25 cellular contexts compared by ENCODE assay signal in genomic region chr11:11383995-11384394, GRCh38.
"Had no signal": no experiment of that assay in that cellular context is flagged by ENCODE, and none has a peak within 500 bp of the region (broad histone marks: within the 10 kb centered on the region; RNA-seq: fewer than 3 reads in every experiment).

No MANE protein-coding gene starts in this region.

- DNase-seq: colonic mucosa; cortex of kidney; effector CD8-positive, alpha-beta T cell; effector memory CD8-positive, alpha-beta T cell; erythroblast; esophagus squamous epithelium; foreskin fibroblast; foreskin melanocyte; gastrocnemius medialis; heart left ventricle; hypothalamus; immature natural killer cell; islet precursor cell; kidney; kidney glomerular epithelial cell; left colon; left lung; left ventricle myocardium superior; lower lobe of right lung; mesenchymal stem cell; mucosa of descending colon; naive B cell had no signal

- H3K27ac ChIP-seq: colonic mucosa, epithelial cell of prostate, esophagus squamous epithelium, gastrocnemius medialis, heart left ventricle, hepatocyte, left lung, lower lobe of right lung had no signal

- ATAC-seq: effector memory CD8-positive, alpha-beta T cell; esophagus mucosa; gastrocnemius medialis; heart left ventricle; left colon; left lung; left ventricle myocardium superior; lower lobe of right lung; mucosa of descending colon had no signal
